Comparison of ENCODE assay signal across 18 cellular contexts in genomic region chrX:50644496-50644895, GRCh38.
A peak's percentile ranks its signal among the peaks of the same experiment; 100 is the strongest.
DNase-seq lines count a peak whose midpoint lies in the region; ATAC-seq and TF ChIP-seq lines count a peak whose summit lies in the region.
"Had no signal": no experiment of that assay in that cellular context is flagged by ENCODE, and none has a peak within 500 bp of the region (broad histone marks: within the 10 kb centered on the region; RNA-seq: fewer than 3 reads in every experiment).

No MANE protein-coding gene starts in this region.

- no peaks in the 10 kb centered on the region for H3K27me3 Mint-ChIP-seq in endothelial cell (ENCODE audit: unreplicated experiment)

- H3K4me1 Mint-ChIP-seq in endothelial cell (ENCODE audit: unreplicated experiment): peaks cover 48% of the 10 kb centered on the region
- H3K4me1 Mint-ChIP-seq: CD4-positive, alpha-beta memory T cell had no signal

- H3K9me3 ChIP-seq in left ventricle myocardium inferior (replicated peaks) (no peaks in the 10 kb centered on the region), right atrium auricular region (no peaks in the 10 kb centered on the region), lung (ENCODE audit: control insufficient read depth in 2 of 2, insufficient read depth in 1 of 2, low read length in 1 of 2) (no peaks in the 10 kb centered on the region), subcutaneous abdominal adipose tissue (ENCODE audit: control insufficient read depth in 5 of 5, low read length in 5 of 5) (no peaks in the 10 kb centered on the region), ovary (no peaks in the 10 kb centered on the region)

- ATAC-seq in lung (ENCODE audit: insufficient read depth, low FRiP score): no peak
- ATAC-seq: GM12878 had no signal

- H3K36me3 Mint-ChIP-seq in endothelial cell (ENCODE audit: low read depth, unreplicated experiment): peaks cover 4% of the 10 kb centered on the region
- H3K36me3 Mint-ChIP-seq: CD4-positive, alpha-beta memory T cell had no signal

- H3K27ac ChIP-seq in left ventricle myocardium inferior (replicated peaks): peak overlapping the region; percentile 68
- peak overlapping the region in 1 of 2 donors; percentile 8 for H3K27ac ChIP-seq in right atrium auricular region
- H3K27ac ChIP-seq in lung (ENCODE audit: low read depth in 1 of 2, low read length in 1 of 2): peak overlapping the region; percentile 39 to 64
- peak overlapping the region; percentile 39 for H3K27ac ChIP-seq in subcutaneous abdominal adipose tissue (ENCODE audit: low read depth, low read length)
- H3K27ac ChIP-seq in ovary: no peak overlapping the region
- H3K27ac ChIP-seq: GM23248 had no signal

- no peak for TF ChIP-seq CTCF in left ventricle myocardium inferior (IDR thresholded peaks at IDR 0.05; ENCODE audit: borderline replicate concordance)
- TF ChIP-seq CTCF in right atrium auricular region (IDR thresholded peaks at IDR 0.05): no peak
- no peak for TF ChIP-seq CTCF in endothelial cell (IDR thresholded peaks at IDR 0.05; ENCODE audit: unreplicated experiment)
- no peak for TF ChIP-seq CTCF in lung (IDR thresholded peaks at IDR 0.05; ENCODE audit: control extremely low read depth, extremely low read depth)
- no peak for TF ChIP-seq CTCF in ovary (IDR thresholded peaks at IDR 0.05)

- no peaks in the 10 kb centered on the region for H3K36me3 ChIP-seq in left ventricle myocardium inferior
- no peaks in the 10 kb centered on the region for H3K36me3 ChIP-seq in right atrium auricular region
- H3K36me3 ChIP-seq in lung (ENCODE audit: control insufficient read depth in 2 of 2, insufficient read depth in 2 of 2, low read length in 2 of 2): no peaks in the 10 kb centered on the region
- H3K36me3 ChIP-seq in subcutaneous abdominal adipose tissue (ENCODE audit: control insufficient read depth in 5 of 5, insufficient read depth in 5 of 5, low read length in 5 of 5): no peaks in the 10 kb centered on the region
- H3K36me3 ChIP-seq in ovary: no peaks in the 10 kb centered on the region

- intact Hi-C loops in left ventricle myocardium inferior (cut with micrococcal nuclease) (no loop called here), ovary (cut with DNase I) (no loop called here)

- no peaks in the 10 kb centered on the region for H3K9me3 Mint-ChIP-seq in endothelial cell (ENCODE audit: unreplicated experiment)
- H3K9me3 Mint-ChIP-seq: CD4-positive, alpha-beta memory T cell had no signal

- no peak overlapping the region for H3K9ac ChIP-seq in subcutaneous abdominal adipose tissue (ENCODE audit: low read length in 5 of 5)
- H3K9ac ChIP-seq: GM23248 had no signal

- no peak for TF ChIP-seq EP300 in ovary (IDR thresholded peaks at IDR 0.05)

- DNase-seq in left ventricle myocardium inferior (no peak), right atrium auricular region (ENCODE audit: low spot score) (no peak), endothelial cell (ENCODE audit: low spot score) (no peak), lung (ENCODE audit: low spot score) (no peak), NCI-H1105 (lab: John Stamatoyannopoulos, UW) (no peak), ovary (no peak)
- DNase-seq in activated T-cell treated with anti-CD3 and anti-CD28 coated beads, Interleukin-2, amount 50 U/mL, for 48 hours: no peak
- DNase-seq: C1 segment of cervical spinal cord; Calu3; CD4-positive, alpha-beta memory T cell; COR-L47; DMS53; DMS79 treated with DMSO at 0.1 percent for 48 hours; GM23248; H7; HCEC 1CT had no signal

- H3K4me3 ChIP-seq in left ventricle myocardium inferior: peak overlapping the region; percentile 35
- no peak overlapping the region for H3K4me3 ChIP-seq in right atrium auricular region
- H3K4me3 ChIP-seq in lung: no peak overlapping the region
- no peak overlapping the region for H3K4me3 ChIP-seq in subcutaneous abdominal adipose tissue (ENCODE audit: low read depth in 1 of 5, low read length in 5 of 5)
- no peak overlapping the region for H3K4me3 ChIP-seq in ovary
- H3K4me3 ChIP-seq: GM12878, GM23248 had no signal

- H3K27me3 ChIP-seq in left ventricle myocardium inferior (ENCODE audit: low read depth): no peaks in the 10 kb centered on the region
- no peaks in the 10 kb centered on the region for H3K27me3 ChIP-seq in right atrium auricular region
- no peaks in the 10 kb centered on the region for H3K27me3 ChIP-seq in lung (ENCODE audit: control insufficient read depth, insufficient read depth)
- H3K27me3 ChIP-seq in subcutaneous abdominal adipose tissue (ENCODE audit: control insufficient read depth in 5 of 5, insufficient read depth in 4 of 5, low read length in 5 of 5): peaks cover 0 to 6% (median 0%) of the 10 kb centered on the region in 5 donors
- H3K27me3 ChIP-seq in ovary: no peaks in the 10 kb centered on the region

- no peak overlapping the region for H3K4me3 Mint-ChIP-seq in endothelial cell (ENCODE audit: unreplicated experiment)
- H3K4me3 Mint-ChIP-seq: CD4-positive, alpha-beta memory T cell had no signal

- peak overlapping the region; percentile 88 for H3K27ac Mint-ChIP-seq in endothelial cell (ENCODE audit: unreplicated experiment)
- H3K27ac Mint-ChIP-seq: CD4-positive, alpha-beta memory T cell had no signal

- H3K4me1 ChIP-seq in left ventricle myocardium inferior: peaks cover 22% of the 10 kb centered on the region
- no peaks in the 10 kb centered on the region for H3K4me1 ChIP-seq in right atrium auricular region
- H3K4me1 ChIP-seq in lung (ENCODE audit: control insufficient read depth in 2 of 2, insufficient read depth in 2 of 2, low read length in 2 of 2): peaks cover 0 to 2% of the 10 kb centered on the region in 2 donors
- peaks cover 0 to 36% (median 3%) of the 10 kb centered on the region in 5 donors for H3K4me1 ChIP-seq in subcutaneous abdominal adipose tissue (ENCODE audit: control insufficient read depth in 5 of 5, insufficient read depth in 5 of 5, low read length in 5 of 5)
- H3K4me1 ChIP-seq in ovary (ENCODE audit: insufficient read depth): no peaks in the 10 kb centered on the region

- TF ChIP-seq POLR2A in ovary (IDR thresholded peaks at IDR 0.05): no peak

Comparison
In these comparisons a context has a peak if more than half of its experiments do, and no peak if none do; other contexts are left out.
1. H3K27ac ChIP-seq: peak in left ventricle myocardium inferior (single experiment), lung (2 of 2) and subcutaneous abdominal adipose tissue (single experiment); none in ovary (0 of 2).